Comparison of ENCODE assay signal across 9 cellular contexts in genomic region chr20:20568604-20569205, GRCh38.
DNase-seq lines count a peak whose midpoint lies in the region; ATAC-seq and TF ChIP-seq lines count a peak whose summit lies in the region.
"Had no signal": no experiment of that assay in that cellular context is flagged by ENCODE, and none has a peak within 500 bp of the region (broad histone marks: within the 10 kb centered on the region; RNA-seq: fewer than 3 reads in every experiment).

No MANE protein-coding gene starts in this region.

- H3K9me3 Mint-ChIP-seq in chondrocyte (ENCODE audit: low read depth): no peaks in the 10 kb centered on the region
- H3K9me3 Mint-ChIP-seq: activated naive CD4-positive, alpha-beta T cell treated with anti-CD3 and anti-CD28 coated beads, Interleukin-2, amount 50 U/mL, for 24 hours had no signal

- no peak overlapping the region for H4K8ac ChIP-seq in mesendoderm (ENCODE audit: low read depth, low read length)

- no peaks in the 10 kb centered on the region for H3K27me3 Mint-ChIP-seq in chondrocyte (ENCODE audit: low read depth)
- H3K27me3 Mint-ChIP-seq: activated naive CD4-positive, alpha-beta T cell treated with anti-CD3 and anti-CD28 coated beads, Interleukin-2, amount 50 U/mL, for 24 hours had no signal

- TF ChIP-seq CTCF in Peyer's patch (IDR thresholded peaks at IDR 0.05) (peak; percentile 15 to 78 (median 70)), chondrocyte (IDR thresholded peaks at IDR 0.05) (peak; percentile 95)

- no peak overlapping the region for H2AK5ac ChIP-seq in mesendoderm (ENCODE audit: low read length)

- H2BK15ac ChIP-seq in mesendoderm (replicated peaks; ENCODE audit: low read depth): no peak overlapping the region

- H3K9ac ChIP-seq in mesendoderm (ENCODE audit: low read length): no peak overlapping the region

- no peak overlapping the region for H2BK5ac ChIP-seq in mesendoderm (ENCODE audit: low read length)

- H3K4me1 ChIP-seq in Peyer's patch: peaks cover 0 to 5% (median 0%) of the 10 kb centered on the region in 4 donors
- no peaks in the 10 kb centered on the region for H3K4me1 ChIP-seq in mesendoderm (ENCODE audit: control insufficient read depth, low read depth, low read length)

- peaks cover 3% of the 10 kb centered on the region for H3K36me3 Mint-ChIP-seq in chondrocyte (ENCODE audit: low read depth)

- no peak overlapping the region for H3K27ac Mint-ChIP-seq in chondrocyte (ENCODE audit: unreplicated experiment)
- H3K27ac Mint-ChIP-seq: activated naive CD4-positive, alpha-beta T cell treated with anti-CD3 and anti-CD28 coated beads, Interleukin-2, amount 50 U/mL, for 24 hours had no signal

- H3K79me1 ChIP-seq in mesendoderm (ENCODE audit: low read length): no peaks in the 10 kb centered on the region

- H3K27me3 ChIP-seq in Peyer's patch (no peaks in the 10 kb centered on the region), mesendoderm (ENCODE audit: insufficient read depth, low read length, poor library complexity) (no peaks in the 10 kb centered on the region)

- no peak overlapping the region for H2BK120ac ChIP-seq in mesendoderm (ENCODE audit: low read depth, low read length)

- peaks cover 0 to 19% (median 0%) of the 10 kb centered on the region in 3 donors for H3K36me3 ChIP-seq in Peyer's patch
- H3K36me3 ChIP-seq in mesendoderm (ENCODE audit: control insufficient read depth, insufficient read depth, low read length): no peaks in the 10 kb centered on the region

- H3K27ac ChIP-seq in Peyer's patch (no peak overlapping the region), mesendoderm (ENCODE audit: low read depth, low read length) (no peak overlapping the region)

- no peaks in the 10 kb centered on the region for H3K4me1 Mint-ChIP-seq in chondrocyte (ENCODE audit: low read depth)
- H3K4me1 Mint-ChIP-seq: activated naive CD4-positive, alpha-beta T cell treated with anti-CD3 and anti-CD28 coated beads, Interleukin-2, amount 50 U/mL, for 24 hours had no signal

- no peaks in the 10 kb centered on the region for H3K9me3 ChIP-seq in Peyer's patch

- no peak overlapping the region for H3K18ac ChIP-seq in mesendoderm (ENCODE audit: low read length)

- H3K79me2 ChIP-seq in mesendoderm (ENCODE audit: control insufficient read depth, insufficient read depth, low read length): no peaks in the 10 kb centered on the region

- H4K5ac ChIP-seq in mesendoderm (ENCODE audit: low read length): no peak overlapping the region

- no peak for TF ChIP-seq POLR2A in Peyer's patch (IDR thresholded peaks at IDR 0.05)

- no peak overlapping the region for H3K4me2 ChIP-seq in mesendoderm (ENCODE audit: low read length)

- ATAC-seq in GM18873 (IDR thresholded peaks at IDR 0.05; ENCODE audit: low FRiP score, unreplicated experiment) (no peak), GM18858 (IDR thresholded peaks at IDR 0.05; ENCODE audit: unreplicated experiment) (no peak)

- WGBS in mesendoderm (ENCODE audit: extremely low coverage, insufficient coverage, low lambda C conversion rate): no CpG with 5 or more reads among the region's 3 CpGs

- DNase-seq in activated CD4-positive, alpha-beta T cell treated with anti-CD3 and anti-CD28 coated beads for 24 hours (ENCODE audit: low read depth in 2 of 2): peak; percentile 6 to 14
- no peak for DNase-seq in activated CD4-positive, alpha-beta T cell treated with anti-CD3 and anti-CD28 coated beads for 1 hour
- DNase-seq in LHCN-M2 (ENCODE audit: low read depth) (peak; percentile 36), Peyer's patch (peak in 1 of 3 donors; percentile 58), chondrocyte (ENCODE audit: low spot score) (no peak), mesendoderm (peak; percentile 35)

- no peak overlapping the region for H3K23ac ChIP-seq in mesendoderm (ENCODE audit: low read length)

- H3K4me3 ChIP-seq in Peyer's patch: no peak overlapping the region
- H3K4me3 ChIP-seq in mesendoderm (ENCODE audit: low read length): no peak overlapping the region

- H3K56ac ChIP-seq in mesendoderm (ENCODE audit: low read length): no peak overlapping the region

- H3K4me3 Mint-ChIP-seq in chondrocyte (ENCODE audit: unreplicated experiment): no peak overlapping the region
- H3K4me3 Mint-ChIP-seq: activated naive CD4-positive, alpha-beta T cell treated with anti-CD3 and anti-CD28 coated beads, Interleukin-2, amount 50 U/mL, for 24 hours had no signal

- H3K4ac ChIP-seq in mesendoderm (ENCODE audit: low read depth, low read length): no peak overlapping the region

Comparison
In these comparisons a context has a peak if more than half of its experiments do, and no peak if none do; other contexts are left out.
1. DNase-seq: peak in activated CD4-positive, alpha-beta T cell treated with anti-CD3 and anti-CD28 coated beads for 24 hours (2 of 2), LHCN-M2 (single experiment) and mesendoderm (single experiment); none in activated CD4-positive, alpha-beta T cell treated with anti-CD3 and anti-CD28 coated beads for 1 hour (single experiment) and chondrocyte (single experiment).